In the genomic region with DNA sequence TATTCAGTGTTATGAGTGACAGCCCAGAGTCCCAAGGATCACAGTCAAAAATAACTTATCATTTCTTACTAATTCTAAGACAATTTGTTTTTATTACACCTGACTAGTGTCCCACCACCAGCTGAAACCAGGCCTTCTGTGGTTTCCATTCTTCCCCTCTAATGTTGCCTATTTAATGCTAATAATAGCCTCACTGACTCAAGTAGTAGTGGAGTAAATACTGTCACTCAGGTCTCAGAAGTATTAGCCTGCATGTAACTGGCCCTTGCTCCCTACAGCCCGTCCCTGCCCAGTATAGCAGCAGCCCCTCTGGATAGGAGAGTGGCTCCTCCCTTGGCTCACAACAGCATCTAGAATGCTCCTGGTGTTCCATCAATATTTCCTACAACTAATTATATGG, we compare ENCODE assay signal across 23 cellular contexts.
"Had no signal": no experiment of that assay in that cellular context is flagged by ENCODE, and none has a peak within 500 bp of the region (broad histone marks: within the 10 kb centered on the region; RNA-seq: fewer than 3 reads in every experiment).

No MANE protein-coding gene starts in this region.

- FAIRE-seq: bronchial epithelial cell, K562 had no signal

- DNase-seq: activated B cell treated with CpG ODN at 0.5 μM for 24 hours; activated CD4-positive, alpha-beta T cell treated with anti-CD3 and anti-CD28 coated beads for 1 hour; activated CD4-positive, alpha-beta T cell treated with anti-CD3 and anti-CD28 coated beads, Interleukin-2, amount 10 ng/mL, durations not matched to agents 24 days and 14 days; activated CD4-positive, alpha-beta T cell treated with anti-CD3 and anti-CD28 coated beads, Interleukin-2, amount 50 U/mL, for 48 hours; activated CD8-positive, alpha-beta memory T cell treated with anti-CD3 and anti-CD28 coated beads, Interleukin-2, amount 10 ng/mL, durations not matched to agents 7 days and 5 days; activated effector memory CD4-positive, alpha-beta T cell treated with Interleukin-2 at 50 U/mL for 16 hours; activated naive CD4-positive, alpha-beta T cell; activated T-cell treated with anti-CD3 and anti-CD28 coated beads, Interleukin-2, amount 50 U/mL, for 24 hours; aorta; body of pancreas; Karpas-422; NCI-H1105 treated with DMSO at 0.1 percent for 48 hours; NCI-H1930; NCI-H2171; NCI-H2227 treated with DMSO at 0.1 percent for 48 hours; NCI-H774; SHP77 treated with DMSO at 0.1 percent for 48 hours had no signal

- H3K4me3 ChIP-seq: body of pancreas, K562 had no signal

- H3K9me3 ChIP-seq: body of pancreas had no signal

- H3K4me1 Mint-ChIP-seq: activated B cell treated with CpG ODN at 0.5 μM for 24 hours had no signal

- ATAC-seq: activated CD8-positive, alpha-beta memory T cell treated with anti-CD3 and anti-CD28 coated beads, Interleukin-2, amount 10 ng/mL, durations not matched to agents 7 days and 5 days; body of pancreas; K562 had no signal

- H3K36me3 Mint-ChIP-seq: activated naive CD4-positive, alpha-beta T cell treated with anti-CD3 and anti-CD28 coated beads, Interleukin-2, amount 50 U/mL, for 24 hours had no signal

- H3K9me3 Mint-ChIP-seq: activated B cell treated with CpG ODN at 0.5 μM for 24 hours; activated naive CD4-positive, alpha-beta T cell treated with anti-CD3 and anti-CD28 coated beads, Interleukin-2, amount 50 U/mL, for 24 hours; activated T-helper 1 cell treated with anti-CD3 and anti-CD28 coated beads, Interleukin-12 subunit alpha, Interleukin-12 subunit beta, Interleukin-2, Interleukin-4 antibody, amounts not matched to agents 30 ng/mL and 10 ng/mL and 1 ng/mL, durations not matched to agents 14 hours and 24 hours and 36 hours; central memory CD8-positive, alpha-beta T cell; T-helper 1 cell treated with Interleukin-12 subunit alpha and Interleukin-12 subunit beta and Interleukin-4 antibody, amounts not matched to agents 30 μg/mL and 1 μg/mL, for 36 hours had no signal

- H3K27me3 Mint-ChIP-seq: activated B cell treated with CpG ODN at 0.5 μM for 24 hours; activated CD4-positive, alpha-beta T cell treated with anti-CD3 and anti-CD28 coated beads, Interleukin-2, amount 10 ng/mL, durations not matched to agents 24 days and 14 days; activated CD8-positive, alpha-beta memory T cell treated with anti-CD3 and anti-CD28 coated beads, Interleukin-2, amount 10 ng/mL, durations not matched to agents 7 days and 5 days; activated naive CD4-positive, alpha-beta T cell treated with anti-CD3 and anti-CD28 coated beads, Interleukin-2, amount 50 U/mL, for 24 hours; activated T-cell treated with anti-CD3 and anti-CD28 coated beads, Interleukin-2, amount 50 U/mL, for 24 hours; central memory CD8-positive, alpha-beta T cell had no signal

- H3K27ac Mint-ChIP-seq: activated B cell treated with CpG ODN at 0.5 μM for 24 hours; activated CD4-positive, alpha-beta T cell treated with anti-CD3 and anti-CD28 coated beads, Interleukin-2, amount 10 ng/mL, durations not matched to agents 24 days and 14 days; activated CD8-positive, alpha-beta memory T cell treated with anti-CD3 and anti-CD28 coated beads, Interleukin-2, amount 10 ng/mL, durations not matched to agents 7 days and 5 days; activated naive CD4-positive, alpha-beta T cell treated with anti-CD3 and anti-CD28 coated beads, Interleukin-2, amount 50 U/mL, for 24 hours; activated T-cell treated with anti-CD3 and anti-CD28 coated beads, Interleukin-2, amount 50 U/mL, for 24 hours; activated T-helper 1 cell treated with anti-CD3 and anti-CD28 coated beads, Interleukin-12 subunit alpha, Interleukin-12 subunit beta, Interleukin-2, Interleukin-4 antibody, amounts not matched to agents 30 ng/mL and 10 ng/mL and 1 ng/mL, durations not matched to agents 14 hours and 24 hours and 36 hours; T-helper 1 cell treated with Interleukin-12 subunit alpha and Interleukin-12 subunit beta and Interleukin-4 antibody, amounts not matched to agents 30 μg/mL and 1 μg/mL, for 36 hours had no signal

- H3K4me1 ChIP-seq: body of pancreas had no signal

- H3K4me3 Mint-ChIP-seq: activated B cell treated with CpG ODN at 0.5 μM for 24 hours; activated CD4-positive, alpha-beta T cell treated with anti-CD3 and anti-CD28 coated beads, Interleukin-2, amount 10 ng/mL, durations not matched to agents 24 days and 14 days; activated CD8-positive, alpha-beta memory T cell treated with anti-CD3 and anti-CD28 coated beads, Interleukin-2, amount 10 ng/mL, durations not matched to agents 7 days and 5 days; activated naive CD4-positive, alpha-beta T cell treated with anti-CD3 and anti-CD28 coated beads, Interleukin-2, amount 50 U/mL, for 24 hours; activated T-cell treated with anti-CD3 and anti-CD28 coated beads, Interleukin-2, amount 50 U/mL, for 24 hours; activated T-helper 1 cell treated with anti-CD3 and anti-CD28 coated beads, Interleukin-12 subunit alpha, Interleukin-12 subunit beta, Interleukin-2, Interleukin-4 antibody, amounts not matched to agents 30 ng/mL and 10 ng/mL and 1 ng/mL, durations not matched to agents 14 hours and 24 hours and 36 hours; central memory CD8-positive, alpha-beta T cell; T-helper 1 cell treated with Interleukin-12 subunit alpha and Interleukin-12 subunit beta and Interleukin-4 antibody, amounts not matched to agents 30 μg/mL and 1 μg/mL, for 36 hours had no signal

- H3K27ac ChIP-seq: body of pancreas had no signal

- H3K27me3 ChIP-seq: body of pancreas had no signal
